26 cellular contexts compared by ENCODE assay signal in genomic region chr10:43922335-43923280, GRCh38.
DNase-seq lines count a peak whose midpoint lies in the region; ATAC-seq and TF ChIP-seq lines count a peak whose summit lies in the region.
"Had no signal": no experiment of that assay in that cellular context is flagged by ENCODE, and none has a peak within 500 bp of the region (broad histone marks: within the 10 kb centered on the region; RNA-seq: fewer than 3 reads in every experiment).

No MANE protein-coding gene starts in this region.

- H3K9me3 ChIP-seq in SK-N-SH = no peaks in the 10 kb centered on the region
- H3K9me3 ChIP-seq: body of pancreas, lower lobe of right lung had no signal

- no peak for ATAC-seq in activated naive CD4-positive, alpha-beta T cell treated with anti-CD3 and anti-CD28 coated beads, Interleukin-2, amount 50 U/mL, for 72 hours
- ATAC-seq: body of pancreas; effector memory CD8-positive, alpha-beta T cell; HCT116 had no signal

- H3K4me1 ChIP-seq in SK-N-SH (ENCODE audit: control insufficient read depth in 1 of 2, insufficient read depth in 2 of 2, low read depth in 1 of 2, low read length in 1 of 2) = no peaks in the 10 kb centered on the region
- H3K4me1 ChIP-seq: body of pancreas, esophagus squamous epithelium, lower lobe of right lung, tibial nerve had no signal

- no peak overlapping the region for H3K4me3 ChIP-seq in SK-N-SH (ENCODE audit: low read depth in 2 of 2, low read length in 1 of 2)
- H3K4me3 ChIP-seq: body of pancreas, esophagus squamous epithelium, lower lobe of right lung, tibial nerve had no signal

- 39% methylated on average over 8 of the region's 9 CpGs for WGBS in SK-N-SH (ENCODE audit: low lambda C conversion rate)

- DNase-seq in activated naive CD4-positive, alpha-beta T cell treated with anti-CD3 and anti-CD28 coated beads, Interleukin-2, amount 10 ng/mL, durations not matched to agents 7 days and 5 days = peak; percentile 15
- no peak for DNase-seq in activated naive CD4-positive, alpha-beta T cell treated with anti-CD3 and anti-CD28 coated beads, Interleukin-2, amount 50 U/mL, for 72 hours (ENCODE audit: low spot score in 2 of 2)
- DNase-seq in ecto neural progenitor cell (ENCODE audit: low spot score) (peak; percentile 24), islet precursor cell (peak; percentile 24), NCI-H128 (lab: John Stamatoyannopoulos, UW; ENCODE audit: unreplicated experiment) (no peak), SK-N-SH (no peak), NCI-H1092 treated with DMSO at 0.1 percent for 48 hours (lab: John Stamatoyannopoulos, UW) (no peak)
- no peak for DNase-seq in activated T-helper 2 cell treated with anti-CD3 and anti-CD28 coated beads, Interferon-gamma antibody, Interleukin-2, Interleukin-4, amounts not matched to agents 10 μg/mL and 5 μg/mL and 100 μg/mL, durations not matched to agents 14 hours and 24 hours and 36 hours (ENCODE audit: low spot score)
- DNase-seq: activated CD4-positive, alpha-beta T cell treated with anti-CD3 and anti-CD28 coated beads, Interleukin-2, amount 50 U/mL, for 48 hours; activated CD4-positive, CD25-positive, alpha-beta regulatory T cell; activated effector memory CD4-positive, alpha-beta T cell treated with Interleukin-2 at 50 U/mL for 16 hours; body of pancreas; CD8-positive, alpha-beta memory T cell; DND-41; effector memory CD8-positive, alpha-beta T cell; esophagus squamous epithelium; hypothalamus; lower lobe of right lung; NCI-H1092; NCI-H2029; NCI-H2227 treated with DMSO at 0.1 percent for 48 hours; NCI-H69; stimulated activated CD8-positive, alpha-beta memory T cell treated with anti-CD3 and anti-CD28 coated beads, Interleukin-4, amount 100 ng/mL, for 48 hours had no signal

- no peaks in the 10 kb centered on the region for H3K79me2 ChIP-seq in SK-N-SH (ENCODE audit: insufficient read depth)

- H3K27me3 ChIP-seq in SK-N-SH (ENCODE audit: insufficient read depth) = no peaks in the 10 kb centered on the region
- H3K27me3 ChIP-seq: body of pancreas, esophagus squamous epithelium, tibial nerve had no signal

- intact Hi-C loops in activated T-helper 2 cell treated with anti-CD3 and anti-CD28 coated beads, Interferon-gamma antibody, Interleukin-2, Interleukin-4, amounts not matched to agents 10 μg/mL and 5 μg/mL and 100 μg/mL, durations not matched to agents 14 hours and 24 hours and 36 hours (cut with micrococcal nuclease) = no loop called here

- no peak overlapping the region for H3K9ac ChIP-seq in SK-N-SH

- POLR2A ChIA-PET in SK-N-SH (lab: Yijun Ruan, JAX) = no interaction called here

- H2AFZ ChIP-seq in SK-N-SH (ENCODE audit: low read depth) = no peak overlapping the region

- no peaks in the 10 kb centered on the region for H3K36me3 ChIP-seq in SK-N-SH (replicated peaks in 1 of 2; ENCODE audit: control insufficient read depth in 1 of 2, insufficient read depth in 2 of 2, low read length in 1 of 2)
- H3K36me3 ChIP-seq: esophagus squamous epithelium, lower lobe of right lung, tibial nerve had no signal

- no peaks in the 10 kb centered on the region for H3F3A ChIP-seq in SK-N-SH (replicated peaks; ENCODE audit: insufficient read depth)

- no peak for TF ChIP-seq RAD21 in SK-N-SH (IDR thresholded peaks at IDR 0.05; ENCODE audit: low read length)

- CTCF ChIA-PET in activated naive CD4-positive, alpha-beta T cell treated with anti-CD3 and anti-CD28 coated beads, Interleukin-2, amount 10 ng/mL, durations not matched to agents 7 days and 5 days (lab: Charles Lee) = no interaction called here
- CTCF ChIA-PET in SK-N-SH (lab: Yijun Ruan, JAX) = interaction anchor here (0.7 kb wide), 1 partner anchor 10 kb away, joined by 3 read pairs; no protein-coding TSS in a partner anchor

- H3K27ac ChIP-seq in SK-N-SH (ENCODE audit: low read depth in 2 of 2, low read length in 1 of 2) = no peak overlapping the region
- H3K27ac ChIP-seq: body of pancreas, esophagus squamous epithelium, lower lobe of right lung, RWPE1, tibial nerve had no signal

- no peaks in the 10 kb centered on the region for H4K20me1 ChIP-seq in SK-N-SH (ENCODE audit: insufficient read depth)

- no peak for TF ChIP-seq EP300 in SK-N-SH (IDR thresholded peaks at IDR 0.05; ENCODE audit: borderline replicate concordance in 1 of 2, low read depth in 1 of 2, low read length in 1 of 2)

- H3K4me3 Mint-ChIP-seq in activated naive CD4-positive, alpha-beta T cell treated with anti-CD3 and anti-CD28 coated beads, Interleukin-2, amount 10 ng/mL, durations not matched to agents 7 days and 5 days = no peak overlapping the region
- no peak overlapping the region for H3K4me3 Mint-ChIP-seq in activated T-helper 2 cell treated with anti-CD3 and anti-CD28 coated beads, Interferon-gamma antibody, Interleukin-2, Interleukin-4, amounts not matched to agents 10 μg/mL and 5 μg/mL and 100 μg/mL, durations not matched to agents 14 hours and 24 hours and 36 hours (ENCODE audit: low read depth)
- H3K4me3 Mint-ChIP-seq: CD8-positive, alpha-beta memory T cell; effector memory CD8-positive, alpha-beta T cell had no signal

- H3K4me2 ChIP-seq in SK-N-SH = no peak overlapping the region

- H3K27ac Mint-ChIP-seq in activated naive CD4-positive, alpha-beta T cell treated with anti-CD3 and anti-CD28 coated beads, Interleukin-2, amount 10 ng/mL, durations not matched to agents 7 days and 5 days = no peak overlapping the region
- H3K27ac Mint-ChIP-seq in activated naive CD4-positive, alpha-beta T cell treated with anti-CD3 and anti-CD28 coated beads, Interleukin-2, amount 50 U/mL, for 72 hours = no peak overlapping the region
- H3K27ac Mint-ChIP-seq in activated T-helper 2 cell treated with anti-CD3 and anti-CD28 coated beads, Interferon-gamma antibody, Interleukin-2, Interleukin-4, amounts not matched to agents 10 μg/mL and 5 μg/mL and 100 μg/mL, durations not matched to agents 14 hours and 24 hours and 36 hours = no peak overlapping the region
- H3K27ac Mint-ChIP-seq: effector memory CD8-positive, alpha-beta T cell had no signal

- no peaks in the 10 kb centered on the region for H3K36me3 Mint-ChIP-seq in activated naive CD4-positive, alpha-beta T cell treated with anti-CD3 and anti-CD28 coated beads, Interleukin-2, amount 10 ng/mL, durations not matched to agents 7 days and 5 days
- H3K36me3 Mint-ChIP-seq in activated naive CD4-positive, alpha-beta T cell treated with anti-CD3 and anti-CD28 coated beads, Interleukin-2, amount 50 U/mL, for 72 hours = no peaks in the 10 kb centered on the region
- no peaks in the 10 kb centered on the region for H3K36me3 Mint-ChIP-seq in activated T-helper 2 cell treated with anti-CD3 and anti-CD28 coated beads, Interferon-gamma antibody, Interleukin-2, Interleukin-4, amounts not matched to agents 10 μg/mL and 5 μg/mL and 100 μg/mL, durations not matched to agents 14 hours and 24 hours and 36 hours (ENCODE audit: low read depth)

- TF ChIP-seq CTCF in SK-N-SH (IDR thresholded peaks at IDR 0.05) = no peak

- peaks cover 12% of the 10 kb centered on the region for H3K27me3 Mint-ChIP-seq in activated naive CD4-positive, alpha-beta T cell treated with anti-CD3 and anti-CD28 coated beads, Interleukin-2, amount 10 ng/mL, durations not matched to agents 7 days and 5 days
- H3K27me3 Mint-ChIP-seq in activated T-helper 2 cell treated with anti-CD3 and anti-CD28 coated beads, Interferon-gamma antibody, Interleukin-2, Interleukin-4, amounts not matched to agents 10 μg/mL and 5 μg/mL and 100 μg/mL, durations not matched to agents 14 hours and 24 hours and 36 hours (ENCODE audit: low read depth) = peaks cover 11% of the 10 kb centered on the region

- no peaks in the 10 kb centered on the region for H3K9me2 ChIP-seq in SK-N-SH

- H3K9me3 Mint-ChIP-seq in activated naive CD4-positive, alpha-beta T cell treated with anti-CD3 and anti-CD28 coated beads, Interleukin-2, amount 10 ng/mL, durations not matched to agents 7 days and 5 days = no peaks in the 10 kb centered on the region
- peaks cover 0 to 6% of the 10 kb centered on the region in 2 donors for H3K9me3 Mint-ChIP-seq in activated naive CD4-positive, alpha-beta T cell treated with anti-CD3 and anti-CD28 coated beads, Interleukin-2, amount 50 U/mL, for 72 hours
- H3K9me3 Mint-ChIP-seq in activated T-helper 2 cell treated with anti-CD3 and anti-CD28 coated beads, Interferon-gamma antibody, Interleukin-2, Interleukin-4, amounts not matched to agents 10 μg/mL and 5 μg/mL and 100 μg/mL, durations not matched to agents 14 hours and 24 hours and 36 hours = no peaks in the 10 kb centered on the region
- H3K9me3 Mint-ChIP-seq: CD8-positive, alpha-beta memory T cell; effector memory CD8-positive, alpha-beta T cell had no signal

- no peaks in the 10 kb centered on the region for H3K4me1 Mint-ChIP-seq in activated naive CD4-positive, alpha-beta T cell treated with anti-CD3 and anti-CD28 coated beads, Interleukin-2, amount 10 ng/mL, durations not matched to agents 7 days and 5 days
- no peaks in the 10 kb centered on the region for H3K4me1 Mint-ChIP-seq in activated T-helper 2 cell treated with anti-CD3 and anti-CD28 coated beads, Interferon-gamma antibody, Interleukin-2, Interleukin-4, amounts not matched to agents 10 μg/mL and 5 μg/mL and 100 μg/mL, durations not matched to agents 14 hours and 24 hours and 36 hours (ENCODE audit: low read depth)
- H3K4me1 Mint-ChIP-seq: CD8-positive, alpha-beta memory T cell had no signal

TF ChIP-seq in SK-N-SH, 30 proteins besides CTCF, POLR2A, EP300 and RAD21 (continues in another document):
- TF ChIP-seq, protein P1, sequence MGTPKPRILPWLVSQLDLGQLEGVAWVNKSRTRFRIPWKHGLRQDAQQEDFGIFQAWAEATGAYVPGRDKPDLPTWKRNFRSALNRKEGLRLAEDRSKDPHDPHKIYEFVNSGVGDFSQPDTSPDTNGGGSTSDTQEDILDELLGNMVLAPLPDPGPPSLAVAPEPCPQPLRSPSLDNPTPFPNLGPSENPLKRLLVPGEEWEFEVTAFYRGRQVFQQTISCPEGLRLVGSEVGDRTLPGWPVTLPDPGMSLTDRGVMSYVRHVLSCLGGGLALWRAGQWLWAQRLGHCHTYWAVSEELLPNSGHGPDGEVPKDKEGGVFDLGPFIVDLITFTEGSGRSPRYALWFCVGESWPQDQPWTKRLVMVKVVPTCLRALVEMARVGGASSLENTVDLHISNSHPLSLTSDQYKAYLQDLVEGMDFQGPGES (IDR thresholded peaks at IDR 0.05; ENCODE audit: low read depth, low read length) = no peak

Comparison
In these comparisons a context has a peak if more than half of its experiments do, and no peak if none do; other contexts are left out.
1. DNase-seq: peak in activated naive CD4-positive, alpha-beta T cell treated with anti-CD3 and anti-CD28 coated beads, Interleukin-2, amount 10 ng/mL, durations not matched to agents 7 days and 5 days (single experiment), ecto neural progenitor cell (single experiment) and islet precursor cell (single experiment); none in activated naive CD4-positive, alpha-beta T cell treated with anti-CD3 and anti-CD28 coated beads, Interleukin-2, amount 50 U/mL, for 72 hours (0 of 2), NCI-H128 (single experiment), SK-N-SH (single experiment), NCI-H1092 treated with DMSO at 0.1 percent for 48 hours (single experiment) and activated T-helper 2 cell treated with anti-CD3 and anti-CD28 coated beads, Interferon-gamma antibody, Interleukin-2, Interleukin-4, amounts not matched to agents 10 μg/mL and 5 μg/mL and 100 μg/mL, durations not matched to agents 14 hours and 24 hours and 36 hours (single experiment).